ENCODE assay signal across 8 cellular contexts in genomic region chr3:132660056-132660744, GRCh38. TPM values are rescaled to one million over a fixed set of nuclear protein-coding genes. Genes with fewer than 3 reads are reported as not detected.
DNase-seq lines count a peak whose midpoint lies in the region; ATAC-seq and TF ChIP-seq lines count a peak whose summit lies in the region.

TSS of gene UBA5 (plus strand) at chr3:132660329. CDS start at chr3:132660538, 209 bp downstream.

- DNase-seq in Caki2 (ENCODE audit: low read depth) (peak; percentile 76), HK-2 (ENCODE audit: unreplicated experiment) (peak; percentile 77), OCI-M2 (lab: John Stamatoyannopoulos, UW; ENCODE audit: unreplicated experiment) (peak; percentile 27), esophagus muscularis mucosa (ENCODE audit: extremely low spot score) (peak; percentile 93), myocyte (ENCODE audit: low read depth) (peak; percentile 75)
- DNase-seq in activated T-cell treated with anti-CD3 and anti-CD28 coated beads, Interleukin-2, amount 50 U/mL, for 48 hours, result peak; percentile 84 to 85
- DNase-seq in stimulated activated effector memory CD8-positive, alpha-beta T cell treated with anti-CD3 and anti-CD28 coated beads, Interleukin-12 subunit alpha, Interleukin-12 subunit beta, amount 100 ng/mL, for 72 hours (ENCODE audit: low spot score in 2 of 2), result peak; percentile 56 to 86

- no peaks in the 10 kb centered on the region for H3K36me3 ChIP-seq in esophagus muscularis mucosa

- TF ChIP-seq CTCF in esophagus muscularis mucosa (IDR thresholded peaks at IDR 0.05), result no peak

- WGBS in esophagus muscularis mucosa, result under 1% methylated on average over 27 of the region's 58 CpGs

- no peak for TF ChIP-seq POLR2A in esophagus muscularis mucosa (IDR thresholded peaks at IDR 0.05; ENCODE audit: low read depth)

- ATAC-seq in GM19455 (IDR thresholded peaks at IDR 0.05; ENCODE audit: unreplicated experiment), result peak; percentile 78
- peak; percentile 93 for ATAC-seq in stimulated activated effector memory CD8-positive, alpha-beta T cell treated with anti-CD3 and anti-CD28 coated beads, Interleukin-12 subunit alpha, Interleukin-12 subunit beta, amount 100 ng/mL, for 72 hours

- H3K4me3 Mint-ChIP-seq in stimulated activated effector memory CD8-positive, alpha-beta T cell treated with anti-CD3 and anti-CD28 coated beads, Interleukin-12 subunit alpha, Interleukin-12 subunit beta, amount 100 ng/mL, for 72 hours, result peak within 1 kb of the TSS; percentile 96

- H3K27ac Mint-ChIP-seq in stimulated activated effector memory CD8-positive, alpha-beta T cell treated with anti-CD3 and anti-CD28 coated beads, Interleukin-12 subunit alpha, Interleukin-12 subunit beta, amount 100 ng/mL, for 72 hours, result peak within 1 kb of the TSS; percentile 99

- H3K4me1 ChIP-seq in esophagus muscularis mucosa, result peaks cover 44 to 70% (median 51%) of the 10 kb centered on the region in 4 donors

- in situ Hi-C loops in Caki2 (cut with HindIII; ENCODE audit: low pct_unique_long_range_greater_than_20kb, low sequenced_read_pairs), result no loop called here

- TF ChIP-seq EP300 in esophagus muscularis mucosa (IDR thresholded peaks at IDR 0.05), result no peak

- H3K27ac ChIP-seq in esophagus muscularis mucosa (replicated peaks in 1 of 4), result peak within 1 kb of the TSS; percentile 90 to 96 (median 92)

- no peaks in the 10 kb centered on the region for H3K9me3 ChIP-seq in esophagus muscularis mucosa

- H3K9me3 Mint-ChIP-seq in stimulated activated effector memory CD8-positive, alpha-beta T cell treated with anti-CD3 and anti-CD28 coated beads, Interleukin-12 subunit alpha, Interleukin-12 subunit beta, amount 100 ng/mL, for 72 hours, result no peaks in the 10 kb centered on the region

- peak within 1 kb of the TSS; percentile 76 to 96 (median 86) for H3K4me3 ChIP-seq in esophagus muscularis mucosa

- H3K36me3 Mint-ChIP-seq in stimulated activated effector memory CD8-positive, alpha-beta T cell treated with anti-CD3 and anti-CD28 coated beads, Interleukin-12 subunit alpha, Interleukin-12 subunit beta, amount 100 ng/mL, for 72 hours, result peaks cover 25% of the 10 kb centered on the region

- H3K4me1 Mint-ChIP-seq in stimulated activated effector memory CD8-positive, alpha-beta T cell treated with anti-CD3 and anti-CD28 coated beads, Interleukin-12 subunit alpha, Interleukin-12 subunit beta, amount 100 ng/mL, for 72 hours, result peaks cover 48% of the 10 kb centered on the region

- no peaks in the 10 kb centered on the region for H3K27me3 ChIP-seq in esophagus muscularis mucosa

- intact Hi-C loops in esophagus muscularis mucosa (cut with DNase I), result loop anchor here (5.0 kb wide), 1 partner anchor 62 kb away; the partner anchor contains the start of gene NPHP3

RNA-seq across cellular contexts. Expression of gene UBA5, which starts in this region (rescaled TPM):
- 10.4 and 34.0 TPM in 2 replicates for total RNA-seq in Caki2 (2014; rRNA removed; shearing (Covaris generic); ENCODE audit: low replicate concordance)
- 10 to 100 TPM; 23.7 to 42.2 (median 31.7) TPM for total RNA-seq in esophagus muscularis mucosa
- 29.7 and 42.9 TPM in 2 replicates for total RNA-seq in myocyte
- 18.8 TPM for polyA plus RNA-seq in myocyte (2012)

Comparison
In these comparisons a context has a peak if more than half of its experiments do, and no peak if none do; other contexts are left out.
1. Peak in every context shown above with its lines: DNase-seq, ATAC-seq, H3K4me3 ChIP-seq and H3K27ac ChIP-seq.
2. DNase-seq: peak in every context shown above with its lines; median percentile 93 in esophagus muscularis mucosa; 84 in activated T-cell treated with anti-CD3 and anti-CD28 coated beads, Interleukin-2, amount 50 U/mL, for 48 hours; 77 in HK-2; 76 in Caki2; 75 in myocyte; 71 in stimulated activated effector memory CD8-positive, alpha-beta T cell treated with anti-CD3 and anti-CD28 coated beads, Interleukin-12 subunit alpha, Interleukin-12 subunit beta, amount 100 ng/mL, for 72 hours; 27 in OCI-M2.